28 cellular contexts compared by ENCODE assay signal in the genomic region with DNA sequence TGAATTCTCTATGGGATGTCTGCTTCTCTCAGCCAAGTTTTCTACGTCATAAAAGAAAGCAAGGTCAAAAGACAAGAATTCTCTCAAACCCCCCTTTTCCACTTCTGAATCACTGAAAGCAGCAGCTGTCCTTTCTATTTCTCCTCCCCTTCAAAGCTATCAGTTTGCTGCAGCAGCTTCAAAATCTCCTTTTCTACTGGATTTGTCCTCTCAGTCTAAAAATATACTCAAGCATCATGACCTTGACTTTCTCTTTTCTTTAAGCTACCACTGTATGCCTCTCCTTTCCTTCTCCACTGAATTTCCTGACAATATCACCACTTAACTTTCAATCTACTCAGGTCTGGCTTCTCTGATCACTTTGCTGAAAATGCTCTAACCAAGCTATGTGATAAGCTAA. TPM values are rescaled to one million over a fixed set of nuclear protein-coding genes. Genes with fewer than 3 reads are reported as not detected.
A peak's percentile ranks its signal among the peaks of the same experiment; 100 is the strongest.
DNase-seq lines count a peak whose midpoint lies in the region; ATAC-seq and TF ChIP-seq lines count a peak whose summit lies in the region.
"Had no signal": no experiment of that assay in that cellular context is flagged by ENCODE, and none has a peak within 500 bp of the region (broad histone marks: within the 10 kb centered on the region; RNA-seq: fewer than 3 reads in every experiment).

No MANE protein-coding gene starts in this region.

- H3K27me3 ChIP-seq in OCI-LY3 (ENCODE audit: low read depth, low read length) (peaks cover 12% of the 10 kb centered on the region), testis (no peaks in the 10 kb centered on the region), prostate gland (replicated peaks; ENCODE audit: insufficient read depth) (no peaks in the 10 kb centered on the region)

- no peak overlapping the region for H2AFZ ChIP-seq in OCI-LY3 (ENCODE audit: low read depth, low read length)

- H3K4me3 ChIP-seq in OCI-LY3 (ENCODE audit: low read length) (no peak overlapping the region), fibroblast of mammary gland (ENCODE audit: control insufficient read depth, low read depth, low read length) (no peak overlapping the region), testis (no peak overlapping the region), prostate gland (no peak overlapping the region)
- H3K4me3 ChIP-seq: SK-N-MC had no signal

- TF ChIP-seq POLR2A in testis (IDR thresholded peaks at IDR 0.05), result no peak
- no peak for TF ChIP-seq POLR2A in prostate gland (IDR thresholded peaks at IDR 0.05)

- no peak overlapping the region for H3K27ac ChIP-seq in OCI-LY3 (ENCODE audit: low read length)
- H3K27ac ChIP-seq in testis, result peak overlapping the region; percentile 51 to 76
- no peak overlapping the region for H3K27ac ChIP-seq in prostate gland
- H3K27ac ChIP-seq: C4-2B, KMS-11, SK-N-MC had no signal

- intact Hi-C loops in testis (cut with DNase I; ENCODE audit: low total_unique reads) (no loop called here), prostate gland (cut with DNase I) (no loop called here)

- H3K9me3 ChIP-seq in OCI-LY3 (ENCODE audit: insufficient read depth, low read length) (no peaks in the 10 kb centered on the region), testis (no peaks in the 10 kb centered on the region), prostate gland (no peaks in the 10 kb centered on the region)
- H3K9me3 ChIP-seq: Caco-2 had no signal

- no peaks in the 10 kb centered on the region for H4K20me1 ChIP-seq in OCI-LY3 (ENCODE audit: insufficient read depth, low read length)

- H3K79me2 ChIP-seq in OCI-LY3 (ENCODE audit: low read length), result no peaks in the 10 kb centered on the region

- H3K36me3 ChIP-seq in OCI-LY3 (replicated peaks; ENCODE audit: low read depth, low read length) (no peaks in the 10 kb centered on the region), testis (ENCODE audit: low read depth, missing control alignments) (no peaks in the 10 kb centered on the region), prostate gland (no peaks in the 10 kb centered on the region)

- 24 to 38% methylated on average over 1 of the region's 1 CpG for WGBS in testis, 2 donors
- WGBS in prostate gland, result 52% methylated on average over 1 of the region's 1 CpG

- H3K4me1 ChIP-seq in OCI-LY3 (ENCODE audit: low read length), result peaks cover 8% of the 10 kb centered on the region
- H3K4me1 ChIP-seq in testis, result peaks cover 24% of the 10 kb centered on the region
- no peaks in the 10 kb centered on the region for H3K4me1 ChIP-seq in prostate gland (replicated peaks)
- H3K4me1 ChIP-seq: Caco-2 had no signal

- 0 out of 2 replicates have a peak overlapping the region, but pooled peaks have one; percentile 1 for H3K4me2 ChIP-seq in OCI-LY3 (ENCODE audit: low read length)
- H3K4me2 ChIP-seq: KMS-11 had no signal

- ATAC-seq in HG02884 (IDR thresholded peaks at IDR 0.05; ENCODE audit: unreplicated experiment), result peak; percentile 61
- ATAC-seq: CD8-positive, alpha-beta T cell; T-helper 17 cell had no signal

- no peak overlapping the region for H3K9ac ChIP-seq in OCI-LY3 (ENCODE audit: low read length)
- H3K9ac ChIP-seq: KMS-11 had no signal

- DNase-seq in fibroblast of mammary gland (ENCODE audit: low read depth) (peak; percentile 24), testis (no peak), pons (ENCODE audit: low spot score) (no peak), prostate gland (ENCODE audit: low spot score) (no peak)
- no peak for DNase-seq in central memory CD4-positive, alpha-beta T cell
- DNase-seq: Caco-2; CD8-positive, alpha-beta T cell; DMS79; GF-D8; H7; IMR-90; NCI-H1092 treated with DMSO at 0.1 percent for 48 hours; NCI-H1436; NCI-H187; NCI-H2081 treated with DMSO at 0.1 percent for 48 hours; NCI-H446; NCI-H524 treated with DMSO at 0.1 percent for 48 hours; NCI-H774; SIG-M5; SW 1271; T-helper 17 cell had no signal

- TF ChIP-seq CTCF in OCI-LY3 (IDR thresholded peaks at IDR 0.05; ENCODE audit: low read depth, low read length), result no peak
- no peak for TF ChIP-seq CTCF in fibroblast of mammary gland (conservative IDR thresholded peaks at IDR 0.05; ENCODE audit: control insufficient read depth, insufficient read depth, low read depth, low read length)
- TF ChIP-seq CTCF in testis (IDR thresholded peaks at IDR 0.05), result no peak
- TF ChIP-seq CTCF in prostate gland (IDR thresholded peaks at IDR 0.05), result no peak

RNA-seq across cellular contexts. Expression of a gene that starts 1.9 kb away (rescaled TPM):
- total RNA-seq in testis (1 to 10 TPM; 4.3 to 5.5 TPM), prostate gland (under 1 TPM in 1 of 2 donors, not detected in 1; 0.91 TPM)
- polyA plus RNA-seq in testis (ENCODE audit: insufficient read depth, low read depth, low replicate concordance), result 7.1 TPM
- total RNA-seq: B cell, Caco-2, H7, IMR-90, OCI-LY7 had no signal
- polyA plus RNA-seq: IMR-90 had no signal

RNA-seq across cellular contexts. Expression of a gene that starts 13.8 kb away (rescaled TPM):
- total RNA-seq in testis (10 to 100 TPM; 20.0 to 26.2 TPM), prostate gland (10 to 100 TPM in 1 of 2 donors, 1 to 10 TPM in 1; 3.0 to 18.9 TPM)
- polyA plus RNA-seq in testis (ENCODE audit: insufficient read depth, low read depth, low replicate concordance), result 5.8 TPM

RNA-seq across cellular contexts. Expression of a gene that starts 13.8 kb away (rescaled TPM):
- 10 to 100 TPM; 41.4 to 45.8 TPM for total RNA-seq in testis
- polyA plus RNA-seq in testis (ENCODE audit: insufficient read depth, low read depth, low replicate concordance), result 25.8 TPM
- total RNA-seq in prostate gland, result 10 to 100 TPM; 12.3 to 32.8 TPM

Comparison
In these comparisons a context has a peak if more than half of its experiments do, and no peak if none do; other contexts are left out.
1. H3K27ac ChIP-seq: peak in testis (2 of 2); none in OCI-LY3 (single experiment) and prostate gland (0 of 2).